Comparison of ENCODE assay signal across 22 cellular contexts in the genomic region with DNA sequence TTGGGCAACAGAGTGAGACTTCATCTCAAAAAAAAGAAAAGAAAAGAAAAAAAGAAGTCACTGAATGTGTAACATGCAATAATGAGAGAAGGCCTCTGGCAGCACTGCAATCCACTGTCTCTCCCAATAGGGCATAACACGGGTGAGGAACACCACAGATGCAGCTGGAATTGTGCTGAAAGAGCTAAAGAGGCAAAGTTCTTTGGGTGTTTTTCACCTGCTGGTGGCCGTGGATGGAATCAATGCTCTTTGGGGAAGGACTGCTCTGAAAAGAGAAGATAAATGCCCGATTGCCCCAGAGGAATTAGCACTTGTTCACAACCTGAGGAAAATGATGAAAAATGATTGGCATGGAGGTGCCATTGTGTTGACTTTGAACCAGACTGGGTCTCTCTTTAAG.
"Had no signal": no experiment of that assay in that cellular context is flagged by ENCODE, and none has a peak within 500 bp of the region (broad histone marks: within the 10 kb centered on the region; RNA-seq: fewer than 3 reads in every experiment).

No MANE protein-coding gene starts in this region.

- H3K27me3 ChIP-seq: dorsolateral prefrontal cortex, gastrocnemius medialis, heart left ventricle, neutrophil, pancreas, upper lobe of right lung had no signal

- H3K9me3 Mint-ChIP-seq: activated CD4-positive, alpha-beta T cell treated with anti-CD3 and anti-CD28 coated beads, Interleukin-2, amount 10 ng/mL, durations not matched to agents 24 days and 14 days; activated T-helper 17 cell treated with anti-CD3 and anti-CD28 coated beads, Interleukin-2, amount 50 U/mL, for 72 hours; brain had no signal

- ATAC-seq: activated CD8-positive, alpha-beta T cell treated with anti-CD3 and anti-CD28 coated beads for 36 hours; activated T-helper 17 cell treated with anti-CD3 and anti-CD28 coated beads, Interleukin-2, amount 50 U/mL, for 72 hours; gastrocnemius medialis; heart left ventricle; naive thymus-derived CD8-positive, alpha-beta T cell; pancreas; sciatic nerve; stimulated activated memory B cell treated with anti-CD40 and anti-IgM and Interleukin-4, amounts not matched to agents 10 μg/mL and 1 μg/mL and 100 μg/mL, for 72 hours; upper lobe of right lung had no signal

- H3K27ac ChIP-seq: gastrocnemius medialis, heart left ventricle, neutrophil, pancreas, thoracic aorta, upper lobe of right lung had no signal

- H3K36me3 ChIP-seq: gastrocnemius medialis, neutrophil, pancreas, thoracic aorta, upper lobe of right lung had no signal

- H3K4me1 Mint-ChIP-seq: activated CD4-positive, alpha-beta T cell treated with anti-CD3 and anti-CD28 coated beads, Interleukin-2, amount 10 ng/mL, durations not matched to agents 24 days and 14 days; activated T-helper 17 cell treated with anti-CD3 and anti-CD28 coated beads, Interleukin-2, amount 50 U/mL, for 72 hours; brain; memory B cell; stimulated activated memory B cell treated with anti-CD40 and anti-IgM and Interleukin-4, amounts not matched to agents 10 μg/mL and 1 μg/mL and 100 μg/mL, for 72 hours had no signal

- H3K4me1 ChIP-seq: gastrocnemius medialis, heart left ventricle, pancreas, upper lobe of right lung had no signal

- DNase-seq: activated CD4-positive, alpha-beta T cell treated with anti-CD3 and anti-CD28 coated beads, Interleukin-2, amount 10 ng/mL, durations not matched to agents 24 days and 14 days; activated CD8-positive, alpha-beta T cell treated with anti-CD3 and anti-CD28 coated beads for 36 hours; activated naive CD4-positive, alpha-beta T cell treated with anti-CD3 and anti-CD28 coated beads for 36 hours; activated T-cell treated with anti-CD3 and anti-CD28 coated beads, Interleukin-2, amount 50 U/mL, for 1 hour; central memory CD4-positive, alpha-beta T cell; dorsolateral prefrontal cortex; erythroblast; gastrocnemius medialis; heart left ventricle; naive thymus-derived CD8-positive, alpha-beta T cell; pancreas; stimulated activated CD4-positive, alpha-beta T cell treated with anti-CD3 and anti-CD28 coated beads, Interleukin-4, amount 100 ng/mL, for 24 hours; T-helper 9 cell; upper lobe of right lung had no signal

- H3K27ac Mint-ChIP-seq: activated CD4-positive, alpha-beta T cell treated with anti-CD3 and anti-CD28 coated beads, Interleukin-2, amount 10 ng/mL, durations not matched to agents 24 days and 14 days; activated CD8-positive, alpha-beta T cell treated with anti-CD3 and anti-CD28 coated beads for 36 hours; activated naive CD4-positive, alpha-beta T cell treated with anti-CD3 and anti-CD28 coated beads for 36 hours; activated T-helper 17 cell treated with anti-CD3 and anti-CD28 coated beads, Interleukin-2, amount 50 U/mL, for 72 hours; brain; memory B cell; stimulated activated memory B cell treated with anti-CD40 and anti-IgM and Interleukin-4, amounts not matched to agents 10 μg/mL and 1 μg/mL and 100 μg/mL, for 72 hours had no signal

- H3K9me3 ChIP-seq: neutrophil, pancreas, thoracic aorta, upper lobe of right lung had no signal

- H3K4me3 ChIP-seq: dorsolateral prefrontal cortex, gastrocnemius medialis, heart left ventricle, pancreas, smooth muscle cell, thoracic aorta, upper lobe of right lung had no signal

- H3K4me3 Mint-ChIP-seq: activated CD4-positive, alpha-beta T cell treated with anti-CD3 and anti-CD28 coated beads, Interleukin-2, amount 10 ng/mL, durations not matched to agents 24 days and 14 days; activated CD8-positive, alpha-beta T cell treated with anti-CD3 and anti-CD28 coated beads for 36 hours; activated naive CD4-positive, alpha-beta T cell treated with anti-CD3 and anti-CD28 coated beads for 36 hours; activated T-helper 17 cell treated with anti-CD3 and anti-CD28 coated beads, Interleukin-2, amount 50 U/mL, for 72 hours; brain; memory B cell; naive thymus-derived CD8-positive, alpha-beta T cell; stimulated activated memory B cell treated with anti-CD40 and anti-IgM and Interleukin-4, amounts not matched to agents 10 μg/mL and 1 μg/mL and 100 μg/mL, for 72 hours had no signal

- H3K27me3 Mint-ChIP-seq: activated CD4-positive, alpha-beta T cell treated with anti-CD3 and anti-CD28 coated beads, Interleukin-2, amount 10 ng/mL, durations not matched to agents 24 days and 14 days; activated CD8-positive, alpha-beta T cell treated with anti-CD3 and anti-CD28 coated beads for 36 hours; activated T-helper 17 cell treated with anti-CD3 and anti-CD28 coated beads, Interleukin-2, amount 50 U/mL, for 72 hours; brain; memory B cell; naive thymus-derived CD8-positive, alpha-beta T cell; stimulated activated memory B cell treated with anti-CD40 and anti-IgM and Interleukin-4, amounts not matched to agents 10 μg/mL and 1 μg/mL and 100 μg/mL, for 72 hours had no signal
